In the genomic region with DNA sequence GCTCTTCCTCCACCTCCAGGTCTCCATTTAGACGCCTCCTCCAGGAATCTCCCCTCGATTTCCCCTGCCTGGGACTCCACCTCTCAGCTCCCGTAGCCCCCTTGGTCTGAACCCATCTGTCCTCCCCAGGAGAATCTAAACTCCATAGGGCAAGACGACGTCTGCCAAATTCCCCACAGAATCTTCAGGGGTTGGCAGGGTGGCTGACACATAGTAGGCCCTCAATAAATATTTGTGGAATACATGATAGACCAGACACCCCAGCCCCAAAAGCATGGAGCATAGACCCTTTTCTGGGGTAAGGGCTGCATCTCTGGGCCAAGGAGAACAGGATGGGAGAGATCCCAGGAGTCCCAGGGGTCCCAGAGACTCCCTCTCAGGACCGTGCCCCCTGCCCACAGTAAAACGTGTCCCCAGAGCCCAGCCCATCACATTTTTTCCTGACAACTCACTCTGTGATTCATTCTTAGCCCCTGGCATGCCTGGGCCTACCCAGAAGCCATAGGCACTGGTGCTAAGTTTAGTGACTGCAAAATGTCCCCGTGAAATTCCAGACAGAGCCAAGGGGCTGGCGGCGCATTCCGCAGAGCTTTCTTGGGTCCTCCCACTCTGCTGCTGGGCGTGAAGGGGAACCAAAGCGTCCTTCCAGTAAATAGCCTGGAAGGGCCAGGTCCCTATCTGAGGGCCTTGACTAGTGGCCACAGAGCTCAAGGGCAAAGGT, we compare ENCODE assay signal across 13 cellular contexts.
A peak's percentile ranks its signal among the peaks of the same experiment; 100 is the strongest.
DNase-seq lines count a peak whose midpoint lies in the region; TF ChIP-seq lines count a peak whose summit lies in the region.
"Had no signal": no experiment of that assay in that cellular context is flagged by ENCODE, and none has a peak within 500 bp of the region (broad histone marks: within the 10 kb centered on the region; RNA-seq: fewer than 3 reads in every experiment).

No MANE protein-coding gene starts in this region.

- peak overlapping the region; percentile 33 for H3K27ac Mint-ChIP-seq in glutamatergic neuron (ENCODE audit: unreplicated experiment)

- no CpG with 5 or more reads among the region's 13 CpGs for WGBS in trophoblast cell (ENCODE audit: extremely low coverage, insufficient coverage, insufficient read length)
- WGBS in lower leg skin, 2 donors = 58 to 71% methylated on average over 13 of the region's 13 CpGs

- peaks cover 2% of the 10 kb centered on the region for H3K27me3 Mint-ChIP-seq in glutamatergic neuron (ENCODE audit: unreplicated experiment)

- H3K27me3 ChIP-seq in trophoblast cell (ENCODE audit: insufficient read depth, low read length) (no peaks in the 10 kb centered on the region), uterus (no peaks in the 10 kb centered on the region)
- H3K27me3 ChIP-seq: BLaER1 treated with 17β-estradiol and CSF1 and Interleukin-3, amounts not matched to agents 10 nM and 100 nM had no signal

- H3K9me3 Mint-ChIP-seq in glutamatergic neuron (ENCODE audit: unreplicated experiment) = peaks cover 1% of the 10 kb centered on the region

- no peak overlapping the region for H3K9ac ChIP-seq in trophoblast cell (ENCODE audit: low read length)
- H3K9ac ChIP-seq: BLaER1 treated with 17β-estradiol and CSF1 and Interleukin-3, amounts not matched to agents 10 nM and 100 nM had no signal

- H3K23ac ChIP-seq in trophoblast cell (ENCODE audit: low read length) = no peak overlapping the region

- H4K12ac ChIP-seq in trophoblast cell (ENCODE audit: low read depth, low read length) = peak overlapping the region; percentile 23

- peaks cover 27% of the 10 kb centered on the region for H3K79me1 ChIP-seq in trophoblast cell (ENCODE audit: low read length)

- H4K91ac ChIP-seq in trophoblast cell (ENCODE audit: low read depth, low read length) = peak overlapping the region; percentile 94

- no peak overlapping the region for H2AFZ ChIP-seq in trophoblast cell (ENCODE audit: insufficient read depth, low read length, poor library complexity)

- peak overlapping the region; percentile 72 for H2AK5ac ChIP-seq in trophoblast cell (ENCODE audit: low read length)

- H3K4me3 Mint-ChIP-seq in glutamatergic neuron (ENCODE audit: unreplicated experiment) = peak overlapping the region; percentile 57

- peaks cover 18% of the 10 kb centered on the region for H3K4me1 Mint-ChIP-seq in glutamatergic neuron (ENCODE audit: low read depth, unreplicated experiment)

- DNase-seq in ELF-1 (ENCODE audit: low read depth, low spot score) (peak; percentile 86), RKO (ENCODE audit: low spot score) (peak; percentile 3), glutamatergic neuron (no peak), trophoblast cell (peak; percentile 92 to 93), uterus (no peak), NCI-H446 treated with DMSO at 0.1 percent for 48 hours (lab: John Stamatoyannopoulos, UW) (no peak), head of caudate nucleus (no peak), lower leg skin (ENCODE audit: low spot score in 2 of 2) (no peak)
- DNase-seq: amygdala; lower lobe of right lung; NCI-H2029 treated with DMSO at 0.1 percent for 48 hours; stimulated activated naive CD4-positive, alpha-beta T cell treated with Interleukin-2 at 50 U/mL for 16 hours had no signal

- H3K27ac ChIP-seq in trophoblast cell (ENCODE audit: low read depth, low read length) (peak overlapping the region; percentile 50), uterus (no peak overlapping the region)
- H3K27ac ChIP-seq: lower lobe of right lung had no signal

- H3K4me1 ChIP-seq in trophoblast cell (ENCODE audit: control insufficient read depth in 1 of 2, insufficient read depth in 2 of 2, low read length in 2 of 2) (peaks cover 34 to 36% of the 10 kb centered on the region in 2 experiments), uterus (no peaks in the 10 kb centered on the region)

- H3K36me3 ChIP-seq in trophoblast cell (ENCODE audit: control insufficient read depth in 1 of 2, insufficient read depth in 2 of 2, low read length in 2 of 2) (no peaks in the 10 kb centered on the region), uterus (no peaks in the 10 kb centered on the region)
- H3K36me3 ChIP-seq: BLaER1 treated with 17β-estradiol and CSF1 and Interleukin-3, amounts not matched to agents 10 nM and 100 nM; lower lobe of right lung had no signal

- TF ChIP-seq CTCF in glutamatergic neuron (IDR thresholded peaks at IDR 0.05; ENCODE audit: partially characterized antibody, unreplicated experiment) = no peak
- no peak for TF ChIP-seq CTCF in uterus (IDR thresholded peaks at IDR 0.05)
- TF ChIP-seq CTCF in lower leg skin (IDR thresholded peaks at IDR 0.05) = no peak

- H3K4ac ChIP-seq in trophoblast cell (ENCODE audit: low read depth, low read length) = peak overlapping the region; percentile 81

- H2BK5ac ChIP-seq in trophoblast cell (ENCODE audit: low read depth, low read length, poor library complexity) = peak overlapping the region; percentile 85

- H3K18ac ChIP-seq in trophoblast cell (ENCODE audit: low read length) = peak overlapping the region; percentile 55

- H3K79me2 ChIP-seq in trophoblast cell (ENCODE audit: control insufficient read depth, insufficient read depth, low read length, poor library complexity) = no peaks in the 10 kb centered on the region

- H3K9me3 ChIP-seq in trophoblast cell (ENCODE audit: insufficient read depth, low read depth, low read length) = no peaks in the 10 kb centered on the region
- H3K9me3 ChIP-seq in uterus = no peaks in the 10 kb centered on the region
- H3K9me3 ChIP-seq: lower lobe of right lung had no signal

- peak overlapping the region; percentile 78 for H4K8ac ChIP-seq in trophoblast cell (ENCODE audit: low read depth, low read length)

- no peak overlapping the region for H3K4me2 ChIP-seq in trophoblast cell (ENCODE audit: low read length)

- intact Hi-C loops in uterus (cut with DNase I; ENCODE audit: low total_unique reads) = no loop called here
- intact Hi-C loops in head of caudate nucleus (cut with DNase I) = no loop called here
- intact Hi-C loops in lower leg skin (cut with DNase I; ENCODE audit: low total_unique reads) = no loop called here

- H3K36me3 Mint-ChIP-seq in glutamatergic neuron (ENCODE audit: unreplicated experiment) = no peaks in the 10 kb centered on the region

- H2BK12ac ChIP-seq in trophoblast cell (ENCODE audit: low read length) = peak overlapping the region; percentile 81

- H3K14ac ChIP-seq in trophoblast cell (ENCODE audit: low read length) = peak overlapping the region; percentile 78

- H2BK120ac ChIP-seq in trophoblast cell (ENCODE audit: insufficient read depth, low read length, poor library complexity) = peak overlapping the region; percentile 82

- no peak for TF ChIP-seq POLR2A in uterus (IDR thresholded peaks at IDR 0.05)
- TF ChIP-seq POLR2A in lower leg skin (IDR thresholded peaks at IDR 0.05) = no peak

- H3K4me3 ChIP-seq in trophoblast cell (ENCODE audit: low read depth, low read length) (no peak overlapping the region), uterus (no peak overlapping the region), lower leg skin (ENCODE audit: low read depth, poor library complexity, severe bottlenecking) (no peak overlapping the region)
- H3K4me3 ChIP-seq: BLaER1 treated with 17β-estradiol and CSF1 and Interleukin-3, amounts not matched to agents 10 nM and 100 nM; lower lobe of right lung had no signal

Comparison
In these comparisons a context has a peak if more than half of its experiments do, and no peak if none do; other contexts are left out.
1. DNase-seq: peak in ELF-1 (single experiment), RKO (single experiment) and trophoblast cell (2 of 2); none in glutamatergic neuron (single experiment), uterus (0 of 2), NCI-H446 treated with DMSO at 0.1 percent for 48 hours (single experiment), head of caudate nucleus (0 of 42) and lower leg skin (0 of 2).